ENCODE assay signal across 1 cellular context in genomic region chr3:114152519-114153151, GRCh38.
TF ChIP-seq lines count a peak whose summit lies in the region.

No MANE protein-coding gene starts in this region.

TF ChIP-seq in HepG2, 621 proteins besides CTCF, POLR2A, EP300 and RAD21 (continued from another document and continues in another):
- TF ChIP-seq ZBTB33 (CRISPR knock-in tag; IDR thresholded peaks at IDR 0.05) (no peak), ATF7-NPFF (CRISPR knock-in tag; IDR thresholded peaks at IDR 0.05; ENCODE audit: low read depth) (no peak), ZFP82 (CRISPR knock-in tag; IDR thresholded peaks at IDR 0.05; ENCODE audit: borderline replicate concordance) (no peak), E2F2 (CRISPR knock-in tag; IDR thresholded peaks at IDR 0.05; ENCODE audit: borderline replicate concordance) (no peak), PRDM4 (CRISPR knock-in tag; IDR thresholded peaks at IDR 0.05; ENCODE audit: borderline replicate concordance) (no peak), ZBTB26 (CRISPR knock-in tag; IDR thresholded peaks at IDR 0.05; ENCODE audit: borderline replicate concordance) (peak; percentile 54; the same call in 1 of the 2 replicates), ZNF589 (CRISPR knock-in tag; conservative IDR thresholded peaks at IDR 0.05) (no peak), GTF2F1 (IDR thresholded peaks at IDR 0.05; ENCODE audit: low read length) (no peak), NR0B2 (CRISPR knock-in tag; IDR thresholded peaks at IDR 0.05) (peak; percentile 62; the same call in 1 of the 2 replicates), GATAD2A (CRISPR knock-in tag; IDR thresholded peaks at IDR 0.05) (peak; percentile 15; the same call in 1 of the 2 replicates), TRAFD1 (CRISPR knock-in tag; IDR thresholded peaks at IDR 0.05; ENCODE audit: borderline replicate concordance) (no peak), NFYC (CRISPR knock-in tag; IDR thresholded peaks at IDR 0.05) (no peak), RBFOX2 (IDR thresholded peaks at IDR 0.05; ENCODE audit: low read depth, low read length) (no peak), ZIK1 (CRISPR knock-in tag; IDR thresholded peaks at IDR 0.05; ENCODE audit: borderline replicate concordance, low read depth) (no peak), MED13 (CRISPR knock-in tag; IDR thresholded peaks at IDR 0.05) (no peak), TP53 (CRISPR knock-in tag; conservative IDR thresholded peaks at IDR 0.05) (no peak), ZFYVE20 (CRISPR knock-in tag; IDR thresholded peaks at IDR 0.05; ENCODE audit: borderline replicate concordance, low read depth) (no peak), IKZF5 (CRISPR knock-in tag; IDR thresholded peaks at IDR 0.05) (no peak), POLR2AphosphoS2 (IDR thresholded peaks at IDR 0.05; ENCODE audit: low read depth, low read length) (no peak), LCORL (IDR thresholded peaks at IDR 0.05) (no peak), LCORL (CRISPR knock-in tag; IDR thresholded peaks at IDR 0.05) (peak; percentile 34; the same call in 1 of the 2 replicates), SIX4 (CRISPR knock-in tag; IDR thresholded peaks at IDR 0.05) (no peak), CREBL2 (CRISPR knock-in tag; IDR thresholded peaks at IDR 0.05; ENCODE audit: borderline replicate concordance) (no peak), SNAPC4 (CRISPR knock-in tag; IDR thresholded peaks at IDR 0.05) (0 out of 2 replicates have a peak, but pooled peaks have one; percentile 60), ZNF10 (CRISPR knock-in tag; IDR thresholded peaks at IDR 0.05; ENCODE audit: borderline replicate concordance, low read depth) (no peak), SPEN (CRISPR knock-in tag; IDR thresholded peaks at IDR 0.05; ENCODE audit: low read depth) (0 out of 2 replicates have a peak, but pooled peaks have one; percentile 41), FOXA1 (IDR thresholded peaks at IDR 0.05) (no peak), FOXA1 (CRISPR knock-in tag; IDR thresholded peaks at IDR 0.05) (no peak), PLRG1 (conservative IDR thresholded peaks at IDR 0.05) (no peak), MTERF4 (CRISPR knock-in tag; IDR thresholded peaks at IDR 0.05) (no peak), SSRP1 (CRISPR knock-in tag; IDR thresholded peaks at IDR 0.05) (no peak), SIN3A (IDR thresholded peaks at IDR 0.05; ENCODE audit: borderline replicate concordance, low read depth, low read length) (no peak), FOXP4 (CRISPR knock-in tag; IDR thresholded peaks at IDR 0.05) (no peak), PCBP2 (optimal IDR thresholded peaks at IDR 0.05; ENCODE audit: low read depth, low read length, poor library complexity, severe bottlenecking) (no peak), DZIP1 (CRISPR knock-in tag; IDR thresholded peaks at IDR 0.05) (0 out of 2 replicates have a peak, but pooled peaks have one; percentile 65)
